In the genomic region with DNA sequence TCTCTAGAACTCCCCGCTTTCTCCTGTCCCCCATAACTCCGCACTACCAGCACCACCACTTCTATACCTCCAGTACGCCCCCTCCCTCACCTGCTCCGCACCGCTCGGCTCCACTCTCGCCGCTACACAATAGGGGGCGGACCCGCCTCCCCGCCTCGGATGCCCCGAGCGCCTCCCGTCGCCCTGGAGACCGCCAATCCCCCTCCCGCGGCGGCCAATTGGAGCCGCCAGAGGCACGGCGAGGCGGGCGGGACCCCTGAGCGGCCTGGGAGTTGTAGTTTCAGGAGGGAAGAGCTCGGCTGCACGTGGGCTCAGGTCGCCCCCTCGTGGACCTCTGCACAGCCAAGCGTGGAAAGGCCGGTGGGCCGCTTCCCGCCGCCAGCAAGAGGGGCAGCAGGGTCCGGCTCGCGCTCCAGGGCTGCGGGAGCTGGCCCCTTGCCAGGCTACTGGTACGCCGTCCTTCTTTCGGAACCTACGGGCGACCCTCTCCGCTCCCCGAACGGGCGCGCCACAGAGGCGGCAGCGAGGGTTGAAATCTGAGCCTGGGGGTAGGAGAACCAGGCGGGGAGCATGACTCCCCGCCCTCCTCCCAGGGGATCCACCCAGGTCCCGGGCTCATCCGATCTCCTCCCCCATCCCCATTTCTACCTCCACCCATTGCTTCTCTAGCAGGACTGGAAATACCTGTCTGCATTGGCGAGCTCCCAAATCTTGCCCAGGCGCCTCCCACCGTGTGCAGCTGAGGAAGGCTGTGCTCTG, we compare ENCODE assay signal across 1 cellular context.
TF ChIP-seq lines count a peak whose summit lies in the region.

A gene with protein sequence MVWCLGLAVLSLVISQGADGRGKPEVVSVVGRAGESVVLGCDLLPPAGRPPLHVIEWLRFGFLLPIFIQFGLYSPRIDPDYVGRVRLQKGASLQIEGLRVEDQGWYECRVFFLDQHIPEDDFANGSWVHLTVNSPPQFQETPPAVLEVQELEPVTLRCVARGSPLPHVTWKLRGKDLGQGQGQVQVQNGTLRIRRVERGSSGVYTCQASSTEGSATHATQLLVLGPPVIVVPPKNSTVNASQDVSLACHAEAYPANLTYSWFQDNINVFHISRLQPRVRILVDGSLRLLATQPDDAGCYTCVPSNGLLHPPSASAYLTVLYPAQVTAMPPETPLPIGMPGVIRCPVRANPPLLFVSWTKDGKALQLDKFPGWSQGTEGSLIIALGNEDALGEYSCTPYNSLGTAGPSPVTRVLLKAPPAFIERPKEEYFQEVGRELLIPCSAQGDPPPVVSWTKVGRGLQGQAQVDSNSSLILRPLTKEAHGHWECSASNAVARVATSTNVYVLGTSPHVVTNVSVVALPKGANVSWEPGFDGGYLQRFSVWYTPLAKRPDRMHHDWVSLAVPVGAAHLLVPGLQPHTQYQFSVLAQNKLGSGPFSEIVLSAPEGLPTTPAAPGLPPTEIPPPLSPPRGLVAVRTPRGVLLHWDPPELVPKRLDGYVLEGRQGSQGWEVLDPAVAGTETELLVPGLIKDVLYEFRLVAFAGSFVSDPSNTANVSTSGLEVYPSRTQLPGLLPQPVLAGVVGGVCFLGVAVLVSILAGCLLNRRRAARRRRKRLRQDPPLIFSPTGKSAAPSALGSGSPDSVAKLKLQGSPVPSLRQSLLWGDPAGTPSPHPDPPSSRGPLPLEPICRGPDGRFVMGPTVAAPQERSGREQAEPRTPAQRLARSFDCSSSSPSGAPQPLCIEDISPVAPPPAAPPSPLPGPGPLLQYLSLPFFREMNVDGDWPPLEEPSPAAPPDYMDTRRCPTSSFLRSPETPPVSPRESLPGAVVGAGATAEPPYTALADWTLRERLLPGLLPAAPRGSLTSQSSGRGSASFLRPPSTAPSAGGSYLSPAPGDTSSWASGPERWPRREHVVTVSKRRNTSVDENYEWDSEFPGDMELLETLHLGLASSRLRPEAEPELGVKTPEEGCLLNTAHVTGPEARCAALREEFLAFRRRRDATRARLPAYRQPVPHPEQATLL (minus strand): TSS at position 131 of the 759 bp plus-strand sequence. CDS start 2,159 bp downstream, outside the sequence.

TF ChIP-seq in HepG2, 621 proteins besides CTCF, POLR2A, EP300 and RAD21 (continued from another document and continues in another):
- TF ChIP-seq, protein P1, sequence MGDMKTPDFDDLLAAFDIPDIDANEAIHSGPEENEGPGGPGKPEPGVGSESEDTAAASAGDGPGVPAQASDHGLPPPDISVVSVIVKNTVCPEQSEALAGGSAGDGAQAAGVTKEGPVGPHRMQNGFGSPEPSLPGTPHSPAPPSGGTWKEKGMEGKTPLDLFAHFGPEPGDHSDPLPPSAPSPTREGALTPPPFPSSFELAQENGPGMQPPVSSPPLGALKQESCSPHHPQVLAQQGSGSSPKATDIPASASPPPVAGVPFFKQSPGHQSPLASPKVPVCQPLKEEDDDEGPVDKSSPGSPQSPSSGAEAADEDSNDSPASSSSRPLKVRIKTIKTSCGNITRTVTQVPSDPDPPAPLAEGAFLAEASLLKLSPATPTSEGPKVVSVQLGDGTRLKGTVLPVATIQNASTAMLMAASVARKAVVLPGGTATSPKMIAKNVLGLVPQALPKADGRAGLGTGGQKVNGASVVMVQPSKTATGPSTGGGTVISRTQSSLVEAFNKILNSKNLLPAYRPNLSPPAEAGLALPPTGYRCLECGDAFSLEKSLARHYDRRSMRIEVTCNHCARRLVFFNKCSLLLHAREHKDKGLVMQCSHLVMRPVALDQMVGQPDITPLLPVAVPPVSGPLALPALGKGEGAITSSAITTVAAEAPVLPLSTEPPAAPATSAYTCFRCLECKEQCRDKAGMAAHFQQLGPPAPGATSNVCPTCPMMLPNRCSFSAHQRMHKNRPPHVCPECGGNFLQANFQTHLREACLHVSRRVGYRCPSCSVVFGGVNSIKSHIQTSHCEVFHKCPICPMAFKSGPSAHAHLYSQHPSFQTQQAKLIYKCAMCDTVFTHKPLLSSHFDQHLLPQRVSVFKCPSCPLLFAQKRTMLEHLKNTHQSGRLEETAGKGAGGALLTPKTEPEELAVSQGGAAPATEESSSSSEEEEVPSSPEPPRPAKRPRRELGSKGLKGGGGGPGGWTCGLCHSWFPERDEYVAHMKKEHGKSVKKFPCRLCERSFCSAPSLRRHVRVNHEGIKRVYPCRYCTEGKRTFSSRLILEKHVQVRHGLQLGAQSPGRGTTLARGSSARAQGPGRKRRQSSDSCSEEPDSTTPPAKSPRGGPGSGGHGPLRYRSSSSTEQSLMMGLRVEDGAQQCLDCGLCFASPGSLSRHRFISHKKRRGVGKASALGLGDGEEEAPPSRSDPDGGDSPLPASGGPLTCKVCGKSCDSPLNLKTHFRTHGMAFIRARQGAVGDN (CRISPR knock-in tag; IDR thresholded peaks at IDR 0.05), result peak; percentile 46
- TF ChIP-seq ATF2 (CRISPR knock-in tag; IDR thresholded peaks at IDR 0.05) (no peak), NFYC (CRISPR knock-in tag; IDR thresholded peaks at IDR 0.05) (peak; percentile 74), REL (CRISPR knock-in tag; conservative IDR thresholded peaks at IDR 0.05) (no peak), ZNF24 (IDR thresholded peaks at IDR 0.05) (no peak), SOX13 (IDR thresholded peaks at IDR 0.05) (no peak), SOX13 (CRISPR knock-in tag; conservative IDR thresholded peaks at IDR 0.05 in 1 of 2, IDR thresholded peaks at IDR 0.05 in 1 of 2) (peak in 1 of 2 experiments; percentile 24; a peak in 1 of 4 replicates), HOXA3 (CRISPR knock-in tag; IDR thresholded peaks at IDR 0.05) (peak; percentile 18; the same call in 1 of the 2 replicates), HIC2 (CRISPR knock-in tag; IDR thresholded peaks at IDR 0.05; ENCODE audit: low read depth) (no peak), XRCC5 (optimal IDR thresholded peaks at IDR 0.05; ENCODE audit: low read length) (peak; percentile 51), TOE1 (CRISPR knock-in tag; IDR thresholded peaks at IDR 0.05) (no peak), KMT2B (CRISPR knock-in tag; IDR thresholded peaks at IDR 0.05) (no peak), ZNF136 (CRISPR knock-in tag; IDR thresholded peaks at IDR 0.05; ENCODE audit: low read depth) (no peak), ZBTB20 (CRISPR knock-in tag; IDR thresholded peaks at IDR 0.05; ENCODE audit: borderline replicate concordance, low read depth) (no peak), ZNF230 (CRISPR knock-in tag; IDR thresholded peaks at IDR 0.05) (no peak), SETDB1 (CRISPR knock-in tag; IDR thresholded peaks at IDR 0.05; ENCODE audit: borderline replicate concordance) (no peak), ZIK1 (CRISPR knock-in tag; IDR thresholded peaks at IDR 0.05; ENCODE audit: borderline replicate concordance, low read depth) (no peak), ZNF746 (CRISPR knock-in tag; IDR thresholded peaks at IDR 0.05) (no peak), SMARCC2 (IDR thresholded peaks at IDR 0.05) (no peak), MNT (IDR thresholded peaks at IDR 0.05) (peak; percentile 85), MTERF4 (CRISPR knock-in tag; IDR thresholded peaks at IDR 0.05) (no peak), RBM39 (IDR thresholded peaks at IDR 0.05; ENCODE audit: low read depth, low read length, poor library complexity, severe bottlenecking) (no peak), DMAP1 (CRISPR knock-in tag; IDR thresholded peaks at IDR 0.05) (no peak), KLF11 (CRISPR knock-in tag; IDR thresholded peaks at IDR 0.05) (no peak), BCL3 (CRISPR knock-in tag; IDR thresholded peaks at IDR 0.05) (no peak), THAP8 (CRISPR knock-in tag; IDR thresholded peaks at IDR 0.05; ENCODE audit: borderline replicate concordance) (no peak), GTF2F1 (IDR thresholded peaks at IDR 0.05; ENCODE audit: low read length) (no peak), POGK (CRISPR knock-in tag; conservative IDR thresholded peaks at IDR 0.05) (peak; percentile 54; the same call in 1 of the 2 replicates)
- TF ChIP-seq, protein P2, sequence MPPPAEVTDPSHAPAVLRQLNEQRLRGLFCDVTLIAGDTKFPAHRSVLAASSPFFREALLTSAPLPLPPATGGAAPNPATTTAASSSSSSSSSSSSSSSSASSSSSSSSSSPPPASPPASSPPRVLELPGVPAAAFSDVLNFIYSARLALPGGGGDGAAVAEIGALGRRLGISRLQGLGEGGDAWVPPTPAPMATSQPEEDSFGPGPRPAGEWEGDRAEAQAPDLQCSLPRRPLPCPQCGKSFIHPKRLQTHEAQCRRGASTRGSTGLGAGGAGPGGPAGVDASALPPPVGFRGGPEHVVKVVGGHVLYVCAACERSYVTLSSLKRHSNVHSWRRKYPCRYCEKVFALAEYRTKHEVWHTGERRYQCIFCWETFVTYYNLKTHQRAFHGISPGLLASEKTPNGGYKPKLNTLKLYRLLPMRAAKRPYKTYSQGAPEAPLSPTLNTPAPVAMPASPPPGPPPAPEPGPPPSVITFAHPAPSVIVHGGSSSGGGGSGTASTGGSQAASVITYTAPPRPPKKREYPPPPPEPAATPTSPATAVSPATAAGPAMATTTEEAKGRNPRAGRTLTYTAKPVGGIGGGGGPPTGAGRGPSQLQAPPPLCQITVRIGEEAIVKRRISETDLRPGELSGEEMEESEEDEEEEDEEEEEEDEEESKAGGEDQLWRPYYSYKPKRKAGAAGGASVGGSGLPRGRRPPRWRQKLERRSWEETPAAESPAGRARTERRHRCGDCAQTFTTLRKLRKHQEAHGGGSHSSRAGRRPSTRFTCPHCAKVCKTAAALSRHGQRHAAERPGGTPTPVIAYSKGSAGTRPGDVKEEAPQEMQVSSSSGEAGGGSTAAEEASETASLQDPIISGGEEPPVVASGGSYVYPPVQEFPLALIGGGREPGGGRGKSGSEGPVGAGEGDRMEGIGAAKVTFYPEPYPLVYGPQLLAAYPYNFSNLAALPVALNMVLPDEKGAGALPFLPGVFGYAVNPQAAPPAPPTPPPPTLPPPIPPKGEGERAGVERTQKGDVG (CRISPR knock-in tag; IDR thresholded peaks at IDR 0.05; ENCODE audit: borderline replicate concordance), result no peak
- TF ChIP-seq, protein P3, sequence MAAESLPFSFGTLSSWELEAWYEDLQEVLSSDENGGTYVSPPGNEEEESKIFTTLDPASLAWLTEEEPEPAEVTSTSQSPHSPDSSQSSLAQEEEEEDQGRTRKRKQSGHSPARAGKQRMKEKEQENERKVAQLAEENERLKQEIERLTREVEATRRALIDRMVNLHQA (CRISPR knock-in tag; IDR thresholded peaks at IDR 0.05), result no peak
